ENCODE assay signal across 2 cellular contexts in genomic region chr12:32907166-32907565, GRCh38.
A peak's percentile ranks its signal among the peaks of the same experiment; 100 is the strongest.
TF ChIP-seq lines count a peak whose summit lies in the region.

No MANE protein-coding gene starts in this region.

TF ChIP-seq in K562, 482 proteins besides CTCF, POLR2A, EP300 and RAD21:
- TF ChIP-seq ZNF316 (IDR thresholded peaks at IDR 0.05) = peak; percentile 73
- no peak for TF ChIP-seq TAF7 (tag; IDR thresholded peaks at IDR 0.05)
- TF ChIP-seq C11orf30 (IDR thresholded peaks at IDR 0.05; ENCODE audit: low read depth) = peak; percentile 41; the same call in 1 of the 2 replicates
TF ChIP-seq in K562: peak in this region for 2.

TF ChIP-seq in GM23338, 12 proteins besides CTCF, POLR2A, EP300 and RAD21:
- TF ChIP-seq EZH2 (IDR thresholded peaks at IDR 0.05; ENCODE audit: low read depth, unreplicated experiment) (no peak), JUNB (IDR thresholded peaks at IDR 0.05; ENCODE audit: unreplicated experiment) (no peak), NANOG (IDR thresholded peaks at IDR 0.05; ENCODE audit: borderline replicate concordance) (no peak), ETS1 (IDR thresholded peaks at IDR 0.05) (no peak), ZNF331 (CRISPR knock-in tag; IDR thresholded peaks at IDR 0.05; ENCODE audit: low read depth) (no peak), ZNF114 (CRISPR knock-in tag; IDR thresholded peaks at IDR 0.05) (no peak)
- TF ChIP-seq, protein P1, sequence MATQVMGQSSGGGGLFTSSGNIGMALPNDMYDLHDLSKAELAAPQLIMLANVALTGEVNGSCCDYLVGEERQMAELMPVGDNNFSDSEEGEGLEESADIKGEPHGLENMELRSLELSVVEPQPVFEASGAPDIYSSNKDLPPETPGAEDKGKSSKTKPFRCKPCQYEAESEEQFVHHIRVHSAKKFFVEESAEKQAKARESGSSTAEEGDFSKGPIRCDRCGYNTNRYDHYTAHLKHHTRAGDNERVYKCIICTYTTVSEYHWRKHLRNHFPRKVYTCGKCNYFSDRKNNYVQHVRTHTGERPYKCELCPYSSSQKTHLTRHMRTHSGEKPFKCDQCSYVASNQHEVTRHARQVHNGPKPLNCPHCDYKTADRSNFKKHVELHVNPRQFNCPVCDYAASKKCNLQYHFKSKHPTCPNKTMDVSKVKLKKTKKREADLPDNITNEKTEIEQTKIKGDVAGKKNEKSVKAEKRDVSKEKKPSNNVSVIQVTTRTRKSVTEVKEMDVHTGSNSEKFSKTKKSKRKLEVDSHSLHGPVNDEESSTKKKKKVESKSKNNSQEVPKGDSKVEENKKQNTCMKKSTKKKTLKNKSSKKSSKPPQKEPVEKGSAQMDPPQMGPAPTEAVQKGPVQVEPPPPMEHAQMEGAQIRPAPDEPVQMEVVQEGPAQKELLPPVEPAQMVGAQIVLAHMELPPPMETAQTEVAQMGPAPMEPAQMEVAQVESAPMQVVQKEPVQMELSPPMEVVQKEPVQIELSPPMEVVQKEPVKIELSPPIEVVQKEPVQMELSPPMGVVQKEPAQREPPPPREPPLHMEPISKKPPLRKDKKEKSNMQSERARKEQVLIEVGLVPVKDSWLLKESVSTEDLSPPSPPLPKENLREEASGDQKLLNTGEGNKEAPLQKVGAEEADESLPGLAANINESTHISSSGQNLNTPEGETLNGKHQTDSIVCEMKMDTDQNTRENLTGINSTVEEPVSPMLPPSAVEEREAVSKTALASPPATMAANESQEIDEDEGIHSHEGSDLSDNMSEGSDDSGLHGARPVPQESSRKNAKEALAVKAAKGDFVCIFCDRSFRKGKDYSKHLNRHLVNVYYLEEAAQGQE (IDR thresholded peaks at IDR 0.05; ENCODE audit: unreplicated experiment) = no peak
